1 cellular context compared by ENCODE assay signal in genomic region chr11:45233121-45233803, GRCh38.
TF ChIP-seq lines count a peak whose summit lies in the region.

No MANE protein-coding gene starts in this region.

TF ChIP-seq in HCT116, 20 proteins besides CTCF, POLR2A, EP300 and RAD21 (continued from another document):
- no peak for TF ChIP-seq ZNF274 (IDR thresholded peaks at IDR 0.05; ENCODE audit: low read depth, low read length)
- TF ChIP-seq JUND (IDR thresholded peaks at IDR 0.05): no peak
